Comparison of ENCODE assay signal across 8 cellular contexts in the genomic region with DNA sequence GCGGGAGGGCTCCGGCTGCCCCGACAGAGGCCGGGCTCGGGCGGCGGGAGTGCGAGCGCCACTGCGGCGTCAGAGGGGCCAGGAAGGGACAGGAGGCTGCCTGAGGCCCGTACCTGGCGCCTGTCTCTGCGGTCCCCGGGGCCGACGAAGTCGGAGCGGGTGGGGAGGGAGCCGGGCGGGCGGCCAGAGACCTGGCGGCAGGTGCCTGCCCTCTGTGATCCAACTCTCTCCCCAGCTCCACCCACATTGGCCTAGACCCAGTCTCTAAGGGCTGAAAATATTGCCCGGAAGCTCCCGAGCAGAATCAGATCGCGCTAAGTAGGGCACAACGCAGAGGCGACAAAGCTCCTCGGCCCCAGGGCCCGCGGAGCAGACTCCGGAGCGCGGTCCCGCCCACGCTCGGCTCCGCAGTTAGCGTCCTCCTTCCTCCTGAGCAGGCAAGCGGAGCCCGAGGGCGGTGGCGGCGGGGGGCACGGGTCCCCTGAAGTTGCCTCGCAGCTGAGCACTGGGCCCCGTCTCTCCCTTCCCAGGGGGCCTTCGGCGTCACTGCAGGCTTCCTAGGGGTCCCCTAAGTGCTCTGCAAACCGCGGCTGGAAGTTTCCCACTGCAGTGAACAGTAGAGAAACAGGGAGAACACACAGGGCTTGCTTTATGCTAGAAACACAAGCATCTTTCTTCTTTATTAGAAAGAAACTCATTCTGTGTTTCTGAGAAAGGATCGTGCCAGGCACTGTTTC. TPM values are rescaled to one million over a fixed set of nuclear protein-coding genes. Genes with fewer than 3 reads are reported as not detected.
DNase-seq lines count a peak whose midpoint lies in the region; ATAC-seq and TF ChIP-seq lines count a peak whose summit lies in the region.

A gene (plus strand): TSS at position 307 of the 737 bp plus-strand sequence. CDS start 906 bp downstream, outside the sequence.

- no peaks in the 10 kb centered on the region for H3K9me3 Mint-ChIP-seq in activated naive CD4-positive, alpha-beta T cell treated with anti-CD3 and anti-CD28 coated beads, Interleukin-2, amount 50 U/mL, for 24 hours
- H3K9me3 Mint-ChIP-seq in glutamatergic neuron (ENCODE audit: unreplicated experiment) (peaks cover 5% of the 10 kb centered on the region), osteocyte (ENCODE audit: unreplicated experiment) (no peaks in the 10 kb centered on the region)

- peak within 1 kb of the TSS; percentile 90 for H3K4me3 Mint-ChIP-seq in activated naive CD4-positive, alpha-beta T cell treated with anti-CD3 and anti-CD28 coated beads, Interleukin-2, amount 50 U/mL, for 24 hours
- peak within 1 kb of the TSS; percentile 89 for H3K4me3 Mint-ChIP-seq in glutamatergic neuron (ENCODE audit: unreplicated experiment)
- H3K4me3 Mint-ChIP-seq in osteocyte (ENCODE audit: unreplicated experiment): peak within 1 kb of the TSS; percentile 80

- H3K4me3 ChIP-seq in HUES48 (ENCODE audit: low read depth, low read length): peak within 1 kb of the TSS; percentile 93
- peak within 1 kb of the TSS; percentile 89 for H3K4me3 ChIP-seq in thoracic aorta

- H3K4me1 Mint-ChIP-seq in activated naive CD4-positive, alpha-beta T cell treated with anti-CD3 and anti-CD28 coated beads, Interleukin-2, amount 50 U/mL, for 24 hours: peaks cover 28% of the 10 kb centered on the region
- peaks cover 9% of the 10 kb centered on the region for H3K4me1 Mint-ChIP-seq in glutamatergic neuron (ENCODE audit: low read depth, unreplicated experiment)
- peaks cover 18% of the 10 kb centered on the region for H3K4me1 Mint-ChIP-seq in osteocyte (ENCODE audit: unreplicated experiment)

- H3K9me3 ChIP-seq in HUES48 (ENCODE audit: control insufficient read depth, insufficient read depth, low read length) (no peaks in the 10 kb centered on the region), thoracic aorta (no peaks in the 10 kb centered on the region)

- H3K27ac Mint-ChIP-seq in activated naive CD4-positive, alpha-beta T cell treated with anti-CD3 and anti-CD28 coated beads, Interleukin-2, amount 50 U/mL, for 24 hours: peak within 1 kb of the TSS; percentile 89
- H3K27ac Mint-ChIP-seq in glutamatergic neuron (ENCODE audit: unreplicated experiment) (peak within 1 kb of the TSS; percentile 40), osteocyte (ENCODE audit: unreplicated experiment) (peak within 1 kb of the TSS; percentile 90)

- no peaks in the 10 kb centered on the region for H3K27me3 Mint-ChIP-seq in activated naive CD4-positive, alpha-beta T cell treated with anti-CD3 and anti-CD28 coated beads, Interleukin-2, amount 50 U/mL, for 24 hours
- H3K27me3 Mint-ChIP-seq in glutamatergic neuron (ENCODE audit: unreplicated experiment) (peaks cover 11% of the 10 kb centered on the region), osteocyte (ENCODE audit: unreplicated experiment) (no peaks in the 10 kb centered on the region)

- TF ChIP-seq CTCF in glutamatergic neuron (IDR thresholded peaks at IDR 0.05; ENCODE audit: partially characterized antibody, unreplicated experiment) (no peak), osteocyte (IDR thresholded peaks at IDR 0.05) (no peak), thoracic aorta (IDR thresholded peaks at IDR 0.05) (no peak)

- peak within 1 kb of the TSS; percentile 63; the same call in 1 of the 2 replicates for H3K9ac ChIP-seq in HUES48 (ENCODE audit: low read depth, low read length)

- H3K27me3 ChIP-seq in HUES48 (ENCODE audit: control insufficient read depth, insufficient read depth, low read length) (peaks cover 20% of the 10 kb centered on the region), thoracic aorta (replicated peaks; ENCODE audit: insufficient read depth) (no peaks in the 10 kb centered on the region)

- H3K36me3 ChIP-seq in HUES48 (ENCODE audit: control insufficient read depth, insufficient read depth, low read length) (peaks cover 7% of the 10 kb centered on the region; the same call in 1 of the 2 replicates), thoracic aorta (peaks cover 28% of the 10 kb centered on the region)

- peak; percentile 49 for ATAC-seq in GM21390 (IDR thresholded peaks at IDR 0.05; ENCODE audit: unreplicated experiment)
- ATAC-seq in thoracic aorta (ENCODE audit: insufficient number of reproducible peaks, low FRiP score, low read depth): peak; percentile 17

- peak within 1 kb of the TSS; percentile 63 for H3K27ac ChIP-seq in HUES48 (ENCODE audit: low read depth, low read length)
- H3K27ac ChIP-seq in thoracic aorta: peak within 1 kb of the TSS; percentile 90 to 93

- DNase-seq in D341Med (ENCODE audit: low spot score) (peak; percentile 85), SK-N-DZ (ENCODE audit: low spot score) (peak; percentile 51), glutamatergic neuron (peak; percentile 59), osteocyte (ENCODE audit: extremely low spot score, unreplicated experiment) (no peak), thoracic aorta (ENCODE audit: low spot score) (no peak)

- H3K4me1 ChIP-seq in HUES48 (ENCODE audit: control insufficient read depth, insufficient read depth, low read length): peaks cover 16% of the 10 kb centered on the region
- peaks cover 15 to 19% of the 10 kb centered on the region in 2 donors for H3K4me1 ChIP-seq in thoracic aorta (ENCODE audit: control insufficient read depth in 1 of 2, low read depth in 2 of 2)

- peaks cover 11% of the 10 kb centered on the region for H3K36me3 Mint-ChIP-seq in activated naive CD4-positive, alpha-beta T cell treated with anti-CD3 and anti-CD28 coated beads, Interleukin-2, amount 50 U/mL, for 24 hours
- peaks cover 6% of the 10 kb centered on the region for H3K36me3 Mint-ChIP-seq in glutamatergic neuron (ENCODE audit: unreplicated experiment)
- H3K36me3 Mint-ChIP-seq in osteocyte (ENCODE audit: unreplicated experiment): peaks cover 13% of the 10 kb centered on the region

RNA-seq across cellular contexts. Expression of the gene that starts here (rescaled TPM):
- 8.3 and 8.6 TPM in 2 replicates for polyA plus RNA-seq in SK-N-DZ (2014; cell fraction: cytosol; rRNA removed)
- polyA plus RNA-seq in SK-N-DZ (2014; cell fraction: nucleus; rRNA removed): 88.2 and 151 TPM in 2 replicates
- 81.8 TPM for total RNA-seq in glutamatergic neuron (ENCODE audit: unreplicated experiment)
- total RNA-seq in osteocyte: 65.2 and 70.0 TPM in 2 replicates
- total RNA-seq in thoracic aorta: 10 to 100 TPM; 59.7 to 68.4 TPM

Comparison
In these comparisons a context has a peak if more than half of its experiments do, and no peak if none do; other contexts are left out.
1. DNase-seq: peak in D341Med (single experiment), SK-N-DZ (single experiment) and glutamatergic neuron (single experiment); none in osteocyte (single experiment) and thoracic aorta (single experiment).
2. H3K27ac Mint-ChIP-seq: peak in every context shown above with its lines; median percentile 90 in osteocyte; 89 in activated naive CD4-positive, alpha-beta T cell treated with anti-CD3 and anti-CD28 coated beads, Interleukin-2, amount 50 U/mL, for 24 hours; 40 in glutamatergic neuron.
3. Peak in every context shown above with its lines, with median percentiles within 50 percentile points of each other: H3K4me3 Mint-ChIP-seq.